Comparison of ENCODE assay signal across 16 cellular contexts in the genomic region with DNA sequence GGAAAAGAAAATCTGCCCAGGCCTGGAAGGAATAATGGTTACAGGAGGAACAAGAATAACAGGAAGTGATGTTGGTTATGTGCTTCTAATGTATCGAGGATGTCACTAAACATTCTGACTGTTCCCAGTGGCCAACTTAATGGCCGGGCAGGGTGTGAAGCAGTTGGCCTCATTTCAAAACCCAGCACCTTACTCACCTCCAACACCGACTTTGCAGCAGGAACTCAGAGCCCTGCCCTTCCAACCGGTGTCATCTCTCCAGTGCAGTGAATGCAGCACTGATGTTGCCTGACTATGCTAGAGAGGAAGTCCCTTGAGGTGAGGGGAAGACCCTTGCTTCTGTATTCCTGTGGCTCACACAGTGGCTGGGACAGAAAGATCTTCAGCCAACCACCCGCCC.
DNase-seq lines count a peak whose midpoint lies in the region; ATAC-seq and TF ChIP-seq lines count a peak whose summit lies in the region.
"Had no signal": no experiment of that assay in that cellular context is flagged by ENCODE, and none has a peak within 500 bp of the region (broad histone marks: within the 10 kb centered on the region; RNA-seq: fewer than 3 reads in every experiment).

No MANE protein-coding gene starts in this region.

- intact Hi-C loops in dorsolateral prefrontal cortex (cut with DNase I) = no loop called here

- in situ Hi-C loops in G401 (cut with HindIII; ENCODE audit: low sequenced_read_pairs) = no loop called here

- H3K27me3 ChIP-seq in dorsolateral prefrontal cortex = no peaks in the 10 kb centered on the region
- H3K27me3 ChIP-seq: BLaER1 had no signal

- no peak for TF ChIP-seq CTCF in dorsolateral prefrontal cortex (IDR thresholded peaks at IDR 0.05 in 54 of 56, conservative IDR thresholded peaks at IDR 0.05 in 2 of 56; ENCODE audit: low read depth in 1 of 56, partially characterized antibody in 56 of 56)

- DNase-seq in G401 (ENCODE audit: low spot score) (peak; percentile 41), LoVo (ENCODE audit: low spot score) (peak; percentile 8), renal cortical epithelial cell (ENCODE audit: low read depth) (peak; percentile 18), NCI-H2029 (lab: John Stamatoyannopoulos, UW) (no peak), dorsolateral prefrontal cortex (no peak)
- DNase-seq: 8988T; AML-193; Caco-2; CD8-positive, alpha-beta memory T cell; DND-41; GF-D8; GM23248 had no signal

- H3K4me3 ChIP-seq in dorsolateral prefrontal cortex = no peak overlapping the region
- H3K4me3 ChIP-seq: BLaER1, GM23248 had no signal

- H3K27ac ChIP-seq in dorsolateral prefrontal cortex = no peak overlapping the region
- H3K27ac ChIP-seq: BLaER1, GM23248 had no signal

- ATAC-seq in esophagus mucosa (peak; percentile 93), HG03280 (IDR thresholded peaks at IDR 0.05; ENCODE audit: unreplicated experiment) (no peak)
- ATAC-seq: HCT116 had no signal

Comparison
In these comparisons a context has a peak if more than half of its experiments do, and no peak if none do; other contexts are left out.
1. DNase-seq: peak in G401 (single experiment), LoVo (single experiment) and renal cortical epithelial cell (single experiment); none in NCI-H2029 (single experiment) and dorsolateral prefrontal cortex (0 of 10).